ENCODE assay signal across 32 cellular contexts in the genomic region with DNA sequence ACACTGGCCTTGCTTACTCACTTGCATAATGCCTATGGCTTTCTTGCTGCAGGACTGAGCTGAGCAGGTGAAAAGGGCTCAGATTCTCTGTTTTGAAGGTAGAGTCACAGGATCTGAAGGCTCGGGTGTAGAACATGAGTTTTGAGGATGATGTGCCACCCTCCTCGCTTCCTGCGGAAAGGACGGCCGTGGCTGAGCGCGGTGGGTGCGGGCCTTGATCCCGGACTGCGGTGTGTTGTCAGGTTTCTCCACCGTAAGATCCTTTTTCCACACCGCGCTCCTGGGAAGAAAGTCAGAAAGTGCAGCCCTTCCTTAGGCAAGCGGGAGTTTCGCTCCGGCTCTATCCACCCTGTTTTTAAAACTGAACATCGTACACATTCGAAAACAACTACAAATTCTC. TPM values are rescaled to one million over a fixed set of nuclear protein-coding genes. Genes with fewer than 3 reads are reported as not detected.
A peak's percentile ranks its signal among the peaks of the same experiment; 100 is the strongest.
DNase-seq lines count a peak whose midpoint lies in the region; ATAC-seq, FAIRE-seq and TF ChIP-seq lines count a peak whose summit lies in the region.
"Had no signal": no experiment of that assay in that cellular context is flagged by ENCODE, and none has a peak within 500 bp of the region (broad histone marks: within the 10 kb centered on the region; RNA-seq: fewer than 3 reads in every experiment).

No MANE protein-coding gene starts in this region.

- H4K20me1 ChIP-seq in GM23338 (replicated peaks; ENCODE audit: insufficient read depth), result no peaks in the 10 kb centered on the region
- H4K20me1 ChIP-seq in H1 (replicated peaks in 1 of 2; ENCODE audit: control insufficient read depth in 1 of 2, insufficient read depth in 2 of 2, low read length in 2 of 2), result peaks cover 0 to 3% of the 10 kb centered on the region in 2 experiments

- peak overlapping the region; percentile 68 for H3K4me3 Mint-ChIP-seq in GM23338
- H3K4me3 Mint-ChIP-seq: HFFc6; stimulated activated naive B cell treated with anti-CD40 and anti-IgM and Interleukin-4, amounts not matched to agents 10 μg/mL and 1 μg/mL and 100 μg/mL, for 72 hours had no signal

- H2BK5ac ChIP-seq in H1 (ENCODE audit: low read depth, low read length) (peak overlapping the region; percentile 98; the same call in 1 of the 2 replicates), neuronal stem cell (ENCODE audit: low read length) (no peak overlapping the region)

- no peaks in the 10 kb centered on the region for H3K9me2 ChIP-seq in GM23338 (ENCODE audit: insufficient read depth)

- H3K4me1 ChIP-seq in GM23338 (ENCODE audit: insufficient read depth) (peaks cover 26% of the 10 kb centered on the region), H1 (replicated peaks in 1 of 4; ENCODE audit: control insufficient read depth in 3 of 4, insufficient read depth in 4 of 4, low read length in 3 of 4) (peaks cover 9 to 12% (median 11%) of the 10 kb centered on the region in 4 experiments; a peak in 6 of 7 replicates), iPS-20b (ENCODE audit: insufficient read depth, low read length) (peaks cover 29% of the 10 kb centered on the region; the same call in 1 of the 2 replicates), neuronal stem cell (ENCODE audit: control insufficient read depth in 2 of 2, insufficient read depth in 1 of 2, low read depth in 1 of 2, low read length in 2 of 2) (peaks cover 0 to 6% of the 10 kb centered on the region in 2 donors)
- H3K4me1 ChIP-seq: esophagus muscularis mucosa, heart left ventricle, left ventricle myocardium inferior, upper lobe of right lung had no signal

- peak overlapping the region; percentile 41 for H4K5ac ChIP-seq in H1 (ENCODE audit: insufficient read length, low read depth, low read length)

- H3K36me3 ChIP-seq in GM23338 (ENCODE audit: insufficient read depth), result no peaks in the 10 kb centered on the region
- H3K36me3 ChIP-seq in H1 (ENCODE audit: control insufficient read depth in 2 of 4, insufficient read depth in 4 of 4, low read length in 3 of 4), result no peaks in the 10 kb centered on the region
- no peaks in the 10 kb centered on the region for H3K36me3 ChIP-seq in iPS-20b (ENCODE audit: insufficient read depth, low read depth, low read length)
- no peaks in the 10 kb centered on the region for H3K36me3 ChIP-seq in neuronal stem cell (replicated peaks in 1 of 2; ENCODE audit: control insufficient read depth in 2 of 2, insufficient read depth in 2 of 2, low read length in 2 of 2)
- H3K36me3 ChIP-seq: esophagus muscularis mucosa, heart left ventricle, left ventricle myocardium inferior, upper lobe of right lung had no signal

- no peak overlapping the region for H2AFZ ChIP-seq in GM23338
- peak overlapping the region; percentile 88 for H2AFZ ChIP-seq in H1 (ENCODE audit: low read length)
- H2AFZ ChIP-seq in neuronal stem cell (ENCODE audit: low read length), result no peak overlapping the region

- H4K91ac ChIP-seq in H1 (replicated peaks; ENCODE audit: insufficient read length, low read length) (peak overlapping the region; percentile 83), neuronal stem cell (ENCODE audit: low read depth, low read length, poor library complexity) (no peak overlapping the region)

- no peaks in the 10 kb centered on the region for H3K36me3 Mint-ChIP-seq in GM23338 (ENCODE audit: low read depth)

- no peak overlapping the region for H3K56ac ChIP-seq in H1 (replicated peaks; ENCODE audit: insufficient read length, low read depth, low read length)

- peaks cover 7% of the 10 kb centered on the region; the same call in 1 of the 2 replicates for H3K23me2 ChIP-seq in H1 (ENCODE audit: low read depth, low read length)

- H3K4ac ChIP-seq in H1 (replicated peaks; ENCODE audit: insufficient read length, low read depth, low read length) (peak overlapping the region; percentile 1), neuronal stem cell (ENCODE audit: low read length) (no peak overlapping the region)

- H2AK5ac ChIP-seq in H1 (ENCODE audit: low read depth, low read length), result peak overlapping the region; percentile 7; the same call in 1 of the 2 replicates
- no peak overlapping the region for H2AK5ac ChIP-seq in neuronal stem cell (ENCODE audit: low read depth, low read length)

- peak; percentile 66 for ATAC-seq in GM23338
- no peak for ATAC-seq in GM18861 (IDR thresholded peaks at IDR 0.05; ENCODE audit: unreplicated experiment)
- ATAC-seq: heart left ventricle; stimulated activated naive B cell treated with anti-CD40 and anti-IgM and Interleukin-4, amounts not matched to agents 10 μg/mL and 1 μg/mL and 100 μg/mL, for 72 hours; upper lobe of right lung had no signal

- POLR2A ChIA-PET in H1 (lab: Charles Lee; ENCODE audit: partially characterized antibody), result interaction anchor here (0.6 to 2.8 kb wide), 12 partner anchors 10 to 368 kb away, joined by 3 to 22 read pairs (median 4); a partner anchor contains a TSS

- H3K4me3 ChIP-seq in GM23338, result peak overlapping the region; percentile 44
- peak overlapping the region; percentile 16 to 51 (median 28); a peak in 6 of 8 replicates for H3K4me3 ChIP-seq in H1 (ENCODE audit: extremely low read depth in 1 of 4, insufficient read depth in 2 of 4, low read depth in 3 of 4, low read length in 4 of 4)
- H3K4me3 ChIP-seq in iPS-20b (ENCODE audit: low read length), result peak overlapping the region; percentile 64
- H3K4me3 ChIP-seq in neuronal stem cell (ENCODE audit: low read length in 2 of 2), result peak overlapping the region in 1 of 2 donors; percentile 59
- H3K4me3 ChIP-seq: esophagus muscularis mucosa, heart left ventricle, left ventricle myocardium inferior, upper lobe of right lung had no signal

- no peaks in the 10 kb centered on the region for H3K9me3 Mint-ChIP-seq in GM23338

- peaks cover 3% of the 10 kb centered on the region; the same call in 1 of the 2 replicates for H3F3A ChIP-seq in GM23338 (replicated peaks; ENCODE audit: low read depth)

- no peak overlapping the region; the same call in 1 of the 2 replicates for H4K8ac ChIP-seq in H1 (ENCODE audit: extremely low read depth, insufficient read depth, low read length)
- H4K8ac ChIP-seq in neuronal stem cell (ENCODE audit: low read depth, low read length), result no peak overlapping the region

- DNase-seq in GM23338 (ENCODE audit: low spot score), result peak; percentile 58
- peak in 1 of 2 experiments; percentile 72 for DNase-seq in H1 (ENCODE audit: low read depth in 1 of 2, low spot score in 2 of 2)
- DNase-seq in neuronal stem cell (ENCODE audit: low spot score), result no peak
- DNase-seq in KBM-7, result no peak
- no peak for DNase-seq in NCI-H1436 (lab: John Stamatoyannopoulos, UW)
- no peak for DNase-seq in NCI-H524 (lab: John Stamatoyannopoulos, UW)
- DNase-seq: activated CD4-positive, alpha-beta T cell treated with anti-CD3 and anti-CD28 coated beads, Interleukin-2, amount 50 U/mL, for 4 hours; activated CD4-positive, CD25-positive, alpha-beta regulatory T cell; activated gamma-delta T cell treated with Interleukin-2 at 50 U/mL for 16 hours; activated T-cell treated with anti-CD3 and anti-CD28 coated beads, Interleukin-2, amount 50 U/mL, for 48 hours; central memory CD4-positive, alpha-beta T cell; DMS79; foreskin fibroblast; heart left ventricle; HFFc6; KG1; left ventricle myocardium inferior; NCI-H1105; NCI-H1930; NCI-H524 treated with DMSO at 0.1 percent for 48 hours; stimulated activated naive B cell treated with anti-CD40 and anti-IgM and Interleukin-4, amounts not matched to agents 10 μg/mL and 1 μg/mL and 100 μg/mL, for 72 hours; upper lobe of right lung had no signal

- H3K9ac ChIP-seq in H1 (replicated peaks in 1 of 4; ENCODE audit: extremely low read depth in 1 of 4, low read depth in 3 of 4, low read length in 3 of 4) (peak overlapping the region in 3 of 4 experiments; percentile 41 to 60 (median 59); a peak in 5 of 7 replicates), iPS-20b (ENCODE audit: low read depth, low read length) (peak overlapping the region; percentile 85; the same call in 1 of the 2 replicates), neuronal stem cell (ENCODE audit: low read depth, low read length, poor library complexity) (no peak overlapping the region)

- no peak for TF ChIP-seq RAD21 in H1 (IDR thresholded peaks at IDR 0.05 in 1 of 2, conservative IDR thresholded peaks at IDR 0.05 in 1 of 2; ENCODE audit: low read depth in 2 of 2, low read length in 2 of 2)

- peaks cover 17% of the 10 kb centered on the region for H3K27me3 Mint-ChIP-seq in GM23338 (ENCODE audit: insufficient read depth, low read depth, poor library complexity)
- H3K27me3 Mint-ChIP-seq: stimulated activated naive B cell treated with anti-CD40 and anti-IgM and Interleukin-4, amounts not matched to agents 10 μg/mL and 1 μg/mL and 100 μg/mL, for 72 hours had no signal

- H3K79me2 ChIP-seq in GM23338 (replicated peaks; ENCODE audit: insufficient read depth) (0 out of 2 replicates have a peak, but pooled peaks cover 4% of the 10 kb centered on the region), H1 (ENCODE audit: control insufficient read depth in 1 of 2, insufficient read depth in 2 of 2, low read length in 2 of 2) (no peaks in the 10 kb centered on the region; a peak in 1 of 4 replicates)

- H2BK120ac ChIP-seq in H1 (replicated peaks; ENCODE audit: low read depth, low read length), result peak overlapping the region; percentile 91
- no peak overlapping the region for H2BK120ac ChIP-seq in neuronal stem cell (ENCODE audit: low read depth, low read length)

- TF ChIP-seq CTCF in GM23338 (conservative IDR thresholded peaks at IDR 0.05; ENCODE audit: low read depth in 2 of 2), result no peak
- no peak for TF ChIP-seq CTCF in H1 (IDR thresholded peaks at IDR 0.05; ENCODE audit: control extremely low read depth in 1 of 3, insufficient read depth in 1 of 3, low read depth in 1 of 3, low read length in 3 of 3)

- H3K4me1 Mint-ChIP-seq in GM23338, result peaks cover 43% of the 10 kb centered on the region

- H3K9me3 ChIP-seq in H1 (ENCODE audit: insufficient read depth in 2 of 2, low read depth in 1 of 2, low read length in 1 of 2) (no peaks in the 10 kb centered on the region; a peak in 1 of 4 replicates), iPS-20b (ENCODE audit: insufficient read depth, low read depth, low read length) (no peaks in the 10 kb centered on the region), neuronal stem cell (replicated peaks in 1 of 2; ENCODE audit: control insufficient read depth in 2 of 2, insufficient read depth in 1 of 2, low read depth in 1 of 2, low read length in 2 of 2) (peaks cover 0 to 6% of the 10 kb centered on the region in 2 donors)
- H3K9me3 ChIP-seq: esophagus muscularis mucosa, heart left ventricle, left ventricle myocardium inferior, upper lobe of right lung had no signal

- peak overlapping the region; percentile 89; the same call in 1 of the 2 replicates for H2BK20ac ChIP-seq in H1 (ENCODE audit: low read length)

- H3K27me3 ChIP-seq in GM23338 (ENCODE audit: insufficient read depth), result no peaks in the 10 kb centered on the region
- no peaks in the 10 kb centered on the region for H3K27me3 ChIP-seq in H1 (replicated peaks in 1 of 4; ENCODE audit: control insufficient read depth in 3 of 4, extremely low read depth in 1 of 4, insufficient read depth in 3 of 4, low read length in 3 of 4)
- H3K27me3 ChIP-seq in iPS-20b (ENCODE audit: insufficient read depth, low read length), result no peaks in the 10 kb centered on the region
- H3K27me3 ChIP-seq in neuronal stem cell (ENCODE audit: control insufficient read depth in 3 of 3, insufficient read depth in 3 of 3, low read depth in 1 of 3, low read length in 3 of 3), result peaks cover 0 to 5% (median 0%) of the 10 kb centered on the region in 3 experiments
- H3K27me3 ChIP-seq: esophagus muscularis mucosa, upper lobe of right lung had no signal

- H3K14ac ChIP-seq in H1 (ENCODE audit: insufficient read length), result no peak overlapping the region
- no peak overlapping the region for H3K14ac ChIP-seq in neuronal stem cell (ENCODE audit: low read length)

- in situ Hi-C loops in KBM-7 (cut with MboI; ENCODE audit: low pct_unique_long_range_greater_than_20kb, low sequenced_read_pairs), result no loop called here

- peak in 1 of 2 experiments; percentile 48; a peak in 2 of 3 replicates for TF ChIP-seq POLR2A in H1 (IDR thresholded peaks at IDR 0.05; ENCODE audit: control extremely low read depth in 1 of 2, low read depth in 2 of 2, low read length in 2 of 2)

- H3K79me1 ChIP-seq in H1 (ENCODE audit: low read depth, low read length) (peaks cover 3% of the 10 kb centered on the region), neuronal stem cell (ENCODE audit: low read depth, low read length) (peaks cover 6% of the 10 kb centered on the region)

- H3K23ac ChIP-seq in H1 (ENCODE audit: insufficient read length) (no peak overlapping the region), neuronal stem cell (ENCODE audit: low read depth, low read length, poor library complexity) (no peak overlapping the region)

- H3K27ac ChIP-seq in GM23338 (ENCODE audit: low read depth), result peak overlapping the region; percentile 92
- H3K27ac ChIP-seq in H1 (ENCODE audit: low read depth, low read length), result peak overlapping the region; percentile 87
- peak overlapping the region; percentile 74 for H3K27ac ChIP-seq in iPS-20b (ENCODE audit: low read length)
- H3K27ac ChIP-seq in neuronal stem cell (replicated peaks; ENCODE audit: low read length), result peak overlapping the region; percentile 69
- H3K27ac ChIP-seq: esophagus muscularis mucosa, heart left ventricle, left ventricle myocardium inferior, upper lobe of right lung had no signal

- H2BK12ac ChIP-seq in H1 (ENCODE audit: low read depth, low read length), result peak overlapping the region; percentile 98
- H2BK12ac ChIP-seq in neuronal stem cell (ENCODE audit: low read length), result no peak overlapping the region

- H3K4me2 ChIP-seq in GM23338, result peak overlapping the region; percentile 72
- H3K4me2 ChIP-seq in H1 (ENCODE audit: insufficient read depth in 1 of 2, low read depth in 2 of 2, low read length in 2 of 2), result peak overlapping the region; percentile 74 to 96
- peak overlapping the region; percentile 63 for H3K4me2 ChIP-seq in neuronal stem cell (ENCODE audit: insufficient read depth, low read length, poor library complexity, severe bottlenecking)

- CTCF ChIA-PET in H1 (lab: Charles Lee; ENCODE audit: partially characterized antibody), result interaction anchor here (0.7 kb wide), 1 partner anchor 120 kb away, joined by 3 read pairs; no protein-coding TSS in a partner anchor

- TF ChIP-seq EP300 in H1 (IDR thresholded peaks at IDR 0.05; ENCODE audit: borderline replicate concordance in 1 of 2, low read depth in 2 of 2, low read length in 2 of 2), result no peak

- peak overlapping the region; percentile 97 for H3K27ac Mint-ChIP-seq in GM23338
- H3K27ac Mint-ChIP-seq: HFFc6; stimulated activated naive B cell treated with anti-CD40 and anti-IgM and Interleukin-4, amounts not matched to agents 10 μg/mL and 1 μg/mL and 100 μg/mL, for 72 hours had no signal

- WGBS in H1 (ENCODE audit: extremely low coverage in 1 of 2, insufficient coverage in 1 of 2, insufficient read length in 1 of 2, insufficient replicate concordance in 2 of 2, low coverage in 1 of 2, low lambda C conversion rate in 2 of 2, missing lambda C conversion rate in 1 of 2), 2 experiments, result 4% methylated on average over 18 of the region's 18 CpGs; no CpG with 5 or more reads in 1 of the 2 experiments
- no CpG with 5 or more reads among the region's 18 CpGs for WGBS in neuronal stem cell (ENCODE audit: extremely low coverage in 2 of 2, insufficient read length in 2 of 2, insufficient replicate concordance in 1 of 2), 2 donors

- FAIRE-seq in H1 (lab: Jason Lieb, UNC), result no peak
- FAIRE-seq: A204.1, keratinocyte had no signal

- H2BK15ac ChIP-seq in H1 (ENCODE audit: low read length), result no peak overlapping the region
- no peak overlapping the region for H2BK15ac ChIP-seq in neuronal stem cell (ENCODE audit: low read length)

- H3K18ac ChIP-seq in H1 (ENCODE audit: extremely low read depth, low read length) (peak overlapping the region; percentile 89), neuronal stem cell (ENCODE audit: low read length) (peak overlapping the region; percentile 39)

RNA-seq across cellular contexts. Expression of a gene that starts 36.2 kb away (rescaled TPM):
- total RNA-seq in GM23338 (2014; rRNA removed; shearing (Covaris generic)), result 111 and 124 TPM in 2 replicates
- polyA plus RNA-seq in GM23338 (2016; fragmentation: Nextera tagmentation; extraction: Ambion mirVana) (70.0 and 70.9 TPM in 2 replicates), H1 (2011; rRNA removed) (69.3 and 69.4 TPM in 2 replicates)
- 187 and 188 TPM in 2 replicates for total RNA-seq in H1 (2021; fragmentation: NEBNext Ultra II Directional; extraction: Animal tissue kit (Norgen Biotek cat#: 25700))
- polyA plus RNA-seq in H1 (2011; cell fraction: cytosol; rRNA removed), result 85.3 TPM
- polyA plus RNA-seq in H1 (2011; cell fraction: nucleus; rRNA removed), result 48.7 TPM
- polyA plus RNA-seq in H1 (2012, experiment 1 of 2), result 93.3 to 158 TPM (median 108 TPM) in 4 replicates
- polyA plus RNA-seq in H1 (2012, experiment 2 of 2), result 103 TPM
- polyA plus RNA-seq in H1 (2013, experiment 1 of 2), result 98.0 TPM
- polyA plus RNA-seq in H1 (2013, experiment 2 of 2), result 95.8 TPM
- 105 and 115 TPM in 2 replicates for polyA minus RNA-seq in H1 (2011; rRNA and poly(A)+ RNA removed)
- polyA minus RNA-seq in H1 (2011; cell fraction: cytosol; rRNA and poly(A)+ RNA removed), result 101 TPM
- polyA minus RNA-seq in H1 (2011; cell fraction: nucleus; rRNA and poly(A)+ RNA removed), result 49.8 TPM
- 4.2 TPM for polyA plus RNA-seq in neuronal stem cell (2013, experiment 1 of 2)
- 4.3 TPM for polyA plus RNA-seq in neuronal stem cell (2013, experiment 2 of 2)
- total RNA-seq: esophagus muscularis mucosa; HFFc6; HT1080; left ventricle myocardium inferior; MCF 10A; SK-MEL-5; skeletal muscle tissue; T-helper 1 cell treated with Interleukin-12 subunit alpha and Interleukin-12 subunit beta and Interleukin-4 antibody, amounts not matched to agents 30 ng/mL and 1 ng/mL, for 36 hours had no signal
- polyA plus RNA-seq: heart left ventricle had no signal
